ENCODE assay signal across 12 cellular contexts in genomic region chr14:103530831-103531230, GRCh38. TPM values are rescaled to one million over a fixed set of nuclear protein-coding genes. Genes with fewer than 3 reads are reported as not detected.
DNase-seq lines count a peak whose midpoint lies in the region; ATAC-seq and TF ChIP-seq lines count a peak whose summit lies in the region.
"Had no signal": no experiment of that assay in that cellular context is flagged by ENCODE, and none has a peak within 500 bp of the region (broad histone marks: within the 10 kb centered on the region; RNA-seq: fewer than 3 reads in every experiment).

No MANE protein-coding gene starts in this region.

- no peaks in the 10 kb centered on the region; the same call in 1 of the 2 replicates for H3K27me3 ChIP-seq in OCI-LY1 (ENCODE audit: insufficient read depth, low read length)
- H3K27me3 ChIP-seq in rectal smooth muscle tissue (ENCODE audit: control insufficient read depth, insufficient read depth, low read length), result no peaks in the 10 kb centered on the region
- no peaks in the 10 kb centered on the region for H3K27me3 ChIP-seq in Caco-2 (replicated peaks; ENCODE audit: control insufficient read depth, insufficient read depth, low read length)
- H3K27me3 ChIP-seq: upper lobe of right lung had no signal

- TF ChIP-seq CTCF in OCI-LY1 (IDR thresholded peaks at IDR 0.05; ENCODE audit: low read length), result no peak
- TF ChIP-seq CTCF in Caco-2 (IDR thresholded peaks at IDR 0.05; ENCODE audit: insufficient read depth in 1 of 2, low read depth in 1 of 2, low read length in 1 of 2, severe bottlenecking in 1 of 2, unreplicated experiment in 1 of 2), result no peak

- CTCF ChIA-PET in activated CD4-positive, alpha-beta memory T cell treated with anti-CD3 and anti-CD28 coated beads for 36 hours (lab: Charles Lee), result interaction anchor here (0.9 to 4.7 kb wide), 3 partner anchors 12 to 31 kb away, joined by 3 to 38 read pairs (median 3); no protein-coding TSS in a partner anchor
- CTCF ChIA-PET in activated CD4-positive, alpha-beta memory T cell treated with anti-CD3 and anti-CD28 coated beads, Interleukin-2, amount 10 ng/mL, durations not matched to agents 7 days and 5 days (lab: Charles Lee), result interaction anchor here (1.6 to 2.2 kb wide), 2 partner anchors 10 to 12 kb away, joined by 6 to 10 read pairs; no protein-coding TSS in a partner anchor
- CTCF ChIA-PET in Caco-2 (lab: Charles Lee), result no interaction called here

- peaks cover 8% of the 10 kb centered on the region for H3K79me2 ChIP-seq in OCI-LY1 (ENCODE audit: insufficient read depth, low read length)

- no peak for DNase-seq in activated CD4-positive, alpha-beta memory T cell treated with anti-CD3 and anti-CD28 coated beads for 36 hours
- no peak for DNase-seq in activated CD4-positive, alpha-beta memory T cell treated with anti-CD3 and anti-CD28 coated beads, Interleukin-2, amount 10 ng/mL, durations not matched to agents 7 days and 5 days
- no peak for DNase-seq in central memory CD8-positive, alpha-beta T cell (ENCODE audit: low spot score in 2 of 2)
- no peak for DNase-seq in inferior parietal cortex (ENCODE audit: extremely low spot score)
- no peak for DNase-seq in Caco-2
- DNase-seq in NCI-H226, result no peak
- DNase-seq: cortex of kidney, GOT3, NCI-H2171, upper lobe of right lung had no signal

- no peaks in the 10 kb centered on the region for H3F3A ChIP-seq in OCI-LY1 (ENCODE audit: insufficient read depth, low read length)

- H3K9me3 ChIP-seq in OCI-LY1 (ENCODE audit: low read length) (no peaks in the 10 kb centered on the region), Caco-2 (no peaks in the 10 kb centered on the region)
- H3K9me3 ChIP-seq: upper lobe of right lung had no signal

- BruUV-seq in Caco-2 (replicated peaks; lab: Mats Ljungman, UMichigan), result no TSS peak

- H3K4me1 Mint-ChIP-seq in activated CD4-positive, alpha-beta memory T cell treated with anti-CD3 and anti-CD28 coated beads for 36 hours (ENCODE audit: low read depth), result peaks cover 37% of the 10 kb centered on the region
- H3K4me1 Mint-ChIP-seq in activated CD4-positive, alpha-beta memory T cell treated with anti-CD3 and anti-CD28 coated beads, Interleukin-2, amount 10 ng/mL, durations not matched to agents 7 days and 5 days, result peaks cover 36% of the 10 kb centered on the region
- H3K4me1 Mint-ChIP-seq in central memory CD8-positive, alpha-beta T cell, result peaks cover 32% of the 10 kb centered on the region
- peaks cover 19% of the 10 kb centered on the region for H3K4me1 Mint-ChIP-seq in Caco-2 (ENCODE audit: low read depth, unreplicated experiment)

- no peak overlapping the region for H2AFZ ChIP-seq in OCI-LY1 (ENCODE audit: low read length)

- peak overlapping the region; percentile 96 for H3K4me3 ChIP-seq in OCI-LY1 (ENCODE audit: low read depth, low read length, poor library complexity, severe bottlenecking)
- no peak overlapping the region for H3K4me3 ChIP-seq in rectal smooth muscle tissue (ENCODE audit: low read length)
- H3K4me3 ChIP-seq in Caco-2 (ENCODE audit: low read depth, low read length), result no peak overlapping the region

- peaks cover 4% of the 10 kb centered on the region for H3K36me3 Mint-ChIP-seq in activated CD4-positive, alpha-beta memory T cell treated with anti-CD3 and anti-CD28 coated beads for 36 hours
- H3K36me3 Mint-ChIP-seq in activated CD4-positive, alpha-beta memory T cell treated with anti-CD3 and anti-CD28 coated beads, Interleukin-2, amount 10 ng/mL, durations not matched to agents 7 days and 5 days (ENCODE audit: low read depth), result peaks cover 3% of the 10 kb centered on the region
- H3K36me3 Mint-ChIP-seq in central memory CD8-positive, alpha-beta T cell (ENCODE audit: insufficient read depth), result peaks cover 22% of the 10 kb centered on the region
- H3K36me3 Mint-ChIP-seq in Caco-2 (ENCODE audit: insufficient read depth, unreplicated experiment), result peaks cover 11% of the 10 kb centered on the region

- peak overlapping the region; percentile 94 for H3K4me3 Mint-ChIP-seq in activated CD4-positive, alpha-beta memory T cell treated with anti-CD3 and anti-CD28 coated beads for 36 hours
- no peak overlapping the region for H3K4me3 Mint-ChIP-seq in activated CD4-positive, alpha-beta memory T cell treated with anti-CD3 and anti-CD28 coated beads, Interleukin-2, amount 10 ng/mL, durations not matched to agents 7 days and 5 days
- peak overlapping the region; percentile 91 for H3K4me3 Mint-ChIP-seq in central memory CD8-positive, alpha-beta T cell
- no peak overlapping the region for H3K4me3 Mint-ChIP-seq in Caco-2 (ENCODE audit: unreplicated experiment)

- POLR2A ChIA-PET in activated CD4-positive, alpha-beta memory T cell treated with anti-CD3 and anti-CD28 coated beads for 36 hours (lab: Charles Lee), result interaction anchor here (0.9 kb wide), 1 partner anchor 31 kb away, joined by 3 read pairs; no protein-coding TSS in a partner anchor
- POLR2A ChIA-PET in activated CD4-positive, alpha-beta memory T cell treated with anti-CD3 and anti-CD28 coated beads, Interleukin-2, amount 10 ng/mL, durations not matched to agents 7 days and 5 days (lab: Charles Lee), result interaction anchor here (1.1 to 5.8 kb wide), 3 partner anchors 11 to 32 kb away, joined by 3 to 50 read pairs (median 14); partner anchors contain the start of genes BAG5 and COA8
- POLR2A ChIA-PET in Caco-2 (lab: Charles Lee), result no interaction called here

- H3K27ac Mint-ChIP-seq in activated CD4-positive, alpha-beta memory T cell treated with anti-CD3 and anti-CD28 coated beads for 36 hours, result no peak overlapping the region
- no peak overlapping the region for H3K27ac Mint-ChIP-seq in activated CD4-positive, alpha-beta memory T cell treated with anti-CD3 and anti-CD28 coated beads, Interleukin-2, amount 10 ng/mL, durations not matched to agents 7 days and 5 days
- H3K27ac Mint-ChIP-seq in central memory CD8-positive, alpha-beta T cell (ENCODE audit: low read depth), result no peak overlapping the region
- H3K27ac Mint-ChIP-seq in Caco-2 (ENCODE audit: unreplicated experiment), result no peak overlapping the region

- H3K9ac ChIP-seq in OCI-LY1 (ENCODE audit: low read length) (no peak overlapping the region), rectal smooth muscle tissue (ENCODE audit: low read length) (no peak overlapping the region)

- H3K4me2 ChIP-seq in OCI-LY1 (ENCODE audit: low read length), result peak overlapping the region; percentile 96; the same call in 1 of the 2 replicates

- no peaks in the 10 kb centered on the region for H4K20me1 ChIP-seq in OCI-LY1 (ENCODE audit: insufficient read depth, low read length)

- intact Hi-C loops in activated CD4-positive, alpha-beta memory T cell treated with anti-CD3 and anti-CD28 coated beads for 36 hours (cut with micrococcal nuclease), result no loop called here
- intact Hi-C loops in Caco-2 (cut with micrococcal nuclease; ENCODE audit: unreplicated experiment), result no loop called here

- H3K36me3 ChIP-seq in OCI-LY1 (ENCODE audit: insufficient read depth, low read length), result peaks cover 27% of the 10 kb centered on the region; the same call in 1 of the 2 replicates
- H3K36me3 ChIP-seq in rectal smooth muscle tissue (ENCODE audit: control insufficient read depth, insufficient read depth, low read length), result peaks cover 3% of the 10 kb centered on the region
- H3K36me3 ChIP-seq in Caco-2 (ENCODE audit: control insufficient read depth, insufficient read depth, low read length), result peaks cover 2% of the 10 kb centered on the region; the same call in 1 of the 2 replicates

- H3K27me3 Mint-ChIP-seq in activated CD4-positive, alpha-beta memory T cell treated with anti-CD3 and anti-CD28 coated beads for 36 hours, result no peaks in the 10 kb centered on the region
- H3K27me3 Mint-ChIP-seq in activated CD4-positive, alpha-beta memory T cell treated with anti-CD3 and anti-CD28 coated beads, Interleukin-2, amount 10 ng/mL, durations not matched to agents 7 days and 5 days, result no peaks in the 10 kb centered on the region
- H3K27me3 Mint-ChIP-seq in central memory CD8-positive, alpha-beta T cell, result no peaks in the 10 kb centered on the region
- no peaks in the 10 kb centered on the region for H3K27me3 Mint-ChIP-seq in Caco-2 (ENCODE audit: insufficient read depth, unreplicated experiment)

- H3K27ac ChIP-seq in OCI-LY1 (ENCODE audit: low read depth, low read length, poor library complexity, severe bottlenecking) (no peak overlapping the region), rectal smooth muscle tissue (ENCODE audit: low read depth, low read length) (peak overlapping the region; percentile 98)
- H3K27ac ChIP-seq: upper lobe of right lung had no signal

- ATAC-seq in central memory CD8-positive, alpha-beta T cell (replicated peaks; ENCODE audit: extremely low read depth, poor library complexity, severe bottlenecking), result no peak
- ATAC-seq: upper lobe of right lung had no signal

- no peaks in the 10 kb centered on the region for H3K9me3 Mint-ChIP-seq in activated CD4-positive, alpha-beta memory T cell treated with anti-CD3 and anti-CD28 coated beads for 36 hours
- H3K9me3 Mint-ChIP-seq in activated CD4-positive, alpha-beta memory T cell treated with anti-CD3 and anti-CD28 coated beads, Interleukin-2, amount 10 ng/mL, durations not matched to agents 7 days and 5 days, result no peaks in the 10 kb centered on the region
- no peaks in the 10 kb centered on the region for H3K9me3 Mint-ChIP-seq in central memory CD8-positive, alpha-beta T cell
- H3K9me3 Mint-ChIP-seq in Caco-2 (ENCODE audit: unreplicated experiment), result no peaks in the 10 kb centered on the region

- H3K9me2 ChIP-seq in OCI-LY1 (ENCODE audit: low read depth, low read length), result no peaks in the 10 kb centered on the region

- peaks cover 27% of the 10 kb centered on the region for H3K4me1 ChIP-seq in OCI-LY1 (ENCODE audit: insufficient read depth, low read length, severe bottlenecking)
- H3K4me1 ChIP-seq in rectal smooth muscle tissue (ENCODE audit: control insufficient read depth, insufficient read depth, low read length), result peaks cover 47% of the 10 kb centered on the region
- H3K4me1 ChIP-seq in Caco-2, result peaks cover 33% of the 10 kb centered on the region

RNA-seq across cellular contexts. Expression of gene TRMT61A, which starts 1.8 kb away (rescaled TPM):
- total RNA-seq in activated CD4-positive, alpha-beta memory T cell treated with anti-CD3 and anti-CD28 coated beads for 36 hours, result 1 to 10 TPM; 7.4 to 7.6 TPM
- 1 to 10 TPM; 4.5 to 5.1 TPM for total RNA-seq in activated CD4-positive, alpha-beta memory T cell treated with anti-CD3 and anti-CD28 coated beads, Interleukin-2, amount 10 ng/mL, durations not matched to agents 7 days and 5 days
- total RNA-seq in Caco-2 (2022), result 20.8 and 22.3 TPM in 2 replicates

RNA-seq across cellular contexts. Expression of gene CKB, which starts 8.2 kb away (rescaled TPM):
- 1 to 10 TPM; 5.9 to 6.1 TPM for total RNA-seq in activated CD4-positive, alpha-beta memory T cell treated with anti-CD3 and anti-CD28 coated beads for 36 hours
- 1 to 10 TPM; 3.8 to 5.5 TPM for total RNA-seq in activated CD4-positive, alpha-beta memory T cell treated with anti-CD3 and anti-CD28 coated beads, Interleukin-2, amount 10 ng/mL, durations not matched to agents 7 days and 5 days
- total RNA-seq in Caco-2 (2022), result 611 and 645 TPM in 2 replicates

RNA-seq across cellular contexts. Expression of gene BAG5, which starts 31.6 kb away (rescaled TPM):
- total RNA-seq in activated CD4-positive, alpha-beta memory T cell treated with anti-CD3 and anti-CD28 coated beads for 36 hours, result 10 to 100 TPM; 23.2 to 23.8 TPM
- total RNA-seq in activated CD4-positive, alpha-beta memory T cell treated with anti-CD3 and anti-CD28 coated beads, Interleukin-2, amount 10 ng/mL, durations not matched to agents 7 days and 5 days, result 10 to 100 TPM; 29.1 to 29.9 TPM
- total RNA-seq in Caco-2 (2022), result 28.9 and 31.6 TPM in 2 replicates

RNA-seq across cellular contexts. Expression of gene COA8, which starts 31.9 kb away (rescaled TPM):
- 10 to 100 TPM; 46.2 to 48.9 TPM for total RNA-seq in activated CD4-positive, alpha-beta memory T cell treated with anti-CD3 and anti-CD28 coated beads for 36 hours
- 10 to 100 TPM; 27.5 to 31.0 TPM for total RNA-seq in activated CD4-positive, alpha-beta memory T cell treated with anti-CD3 and anti-CD28 coated beads, Interleukin-2, amount 10 ng/mL, durations not matched to agents 7 days and 5 days
- 40.6 and 50.7 TPM in 2 replicates for total RNA-seq in Caco-2 (2022)

Comparison
In these comparisons a context has a peak if more than half of its experiments do, and no peak if none do; other contexts are left out.
1. H3K4me3 Mint-ChIP-seq: peak in activated CD4-positive, alpha-beta memory T cell treated with anti-CD3 and anti-CD28 coated beads for 36 hours (single experiment) and central memory CD8-positive, alpha-beta T cell (single experiment); none in activated CD4-positive, alpha-beta memory T cell treated with anti-CD3 and anti-CD28 coated beads, Interleukin-2, amount 10 ng/mL, durations not matched to agents 7 days and 5 days (single experiment) and Caco-2 (single experiment).
2. RNA of gene CKB, which starts 8.2 kb away (total RNA-seq): 611 to 645 TPM in Caco-2; 5.9 to 6.1 TPM in activated CD4-positive, alpha-beta memory T cell treated with anti-CD3 and anti-CD28 coated beads for 36 hours and 3.8 to 5.5 TPM in activated CD4-positive, alpha-beta memory T cell treated with anti-CD3 and anti-CD28 coated beads, Interleukin-2, amount 10 ng/mL, durations not matched to agents 7 days and 5 days; every median in the first group is over 10 times any median in the second.